Comparison of ENCODE assay signal across 8 cellular contexts in the genomic region with DNA sequence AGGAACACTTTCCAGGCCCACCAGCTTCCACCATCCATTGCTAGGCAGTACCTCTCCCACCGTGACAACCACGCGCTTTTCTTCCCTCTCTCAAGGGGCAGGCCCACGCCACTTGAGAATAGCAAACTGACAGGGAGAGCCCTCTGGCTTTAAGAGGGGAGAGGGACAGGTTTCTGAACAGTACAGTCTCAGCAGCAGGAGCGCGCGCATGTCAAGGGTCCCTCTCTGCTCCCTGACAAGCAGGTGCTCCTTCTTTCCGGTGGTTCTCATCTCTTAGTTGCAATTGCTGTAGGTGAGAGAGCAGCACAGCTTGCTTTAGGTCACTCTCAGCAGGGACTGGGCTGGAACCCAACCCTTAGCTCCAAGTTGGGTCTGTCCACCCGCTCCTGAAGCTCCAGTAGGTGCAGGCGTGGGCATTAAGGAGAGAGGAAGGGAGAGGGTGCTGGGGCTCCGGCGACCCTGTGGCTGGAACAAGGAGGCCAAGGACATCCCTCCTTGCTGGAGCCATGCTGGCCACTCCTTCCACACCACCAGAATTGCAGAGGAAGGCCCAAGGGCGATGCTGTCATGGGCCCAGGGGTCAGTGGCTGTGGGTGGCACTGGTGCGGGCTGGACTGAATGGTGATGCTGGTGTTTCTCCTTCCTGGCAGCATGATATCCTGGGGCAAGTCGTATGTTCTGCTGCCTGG. TPM values are rescaled to one million over a fixed set of nuclear protein-coding genes. Genes with fewer than 3 reads are reported as not detected.
DNase-seq lines count a peak whose midpoint lies in the region; ATAC-seq, FAIRE-seq and TF ChIP-seq lines count a peak whose summit lies in the region.

No MANE protein-coding gene starts in this region.

- H3K4me3 ChIP-seq in A549 (peak overlapping the region; percentile 57), WERI-Rb-1 (ENCODE audit: low read depth, low read length) (peak overlapping the region; percentile 59), foreskin fibroblast (ENCODE audit: low read depth in 1 of 2, low read length in 2 of 2) (peak overlapping the region; percentile 56 to 79), parathyroid adenoma (ENCODE audit: low read depth, low read length) (peak overlapping the region; percentile 77)

- peak overlapping the region; percentile 91 for H2AFZ ChIP-seq in parathyroid adenoma

- peaks cover 12% of the 10 kb centered on the region for H3K4me1 ChIP-seq in A549
- peaks cover 9% of the 10 kb centered on the region for H3K4me1 ChIP-seq in parathyroid adenoma

- TF ChIP-seq CTCF in A549 (IDR thresholded peaks at IDR 0.05) (no peak), WERI-Rb-1 (IDR thresholded peaks at IDR 0.05; ENCODE audit: low read depth, low read length) (no peak), foreskin fibroblast (IDR thresholded peaks at IDR 0.05; ENCODE audit: low read depth, low read length) (no peak), parathyroid adenoma (IDR thresholded peaks at IDR 0.05) (no peak)

- no peaks in the 10 kb centered on the region for H3K27me3 ChIP-seq in WERI-Rb-1 (ENCODE audit: insufficient read depth, low read depth, severe bottlenecking)
- no peaks in the 10 kb centered on the region for H3K27me3 ChIP-seq in parathyroid adenoma (ENCODE audit: control insufficient read depth, insufficient read depth, low read length)

- TF ChIP-seq POLR2A in A549 (IDR thresholded peaks at IDR 0.05; ENCODE audit: low read length), result peak; percentile 34

- ATAC-seq in A549 (peak; percentile 25 to 26), GM21528 (IDR thresholded peaks at IDR 0.05; ENCODE audit: low FRiP score, unreplicated experiment) (peak; percentile 10), GM19395 (IDR thresholded peaks at IDR 0.05; ENCODE audit: unreplicated experiment) (no peak)

- H3K27ac ChIP-seq in A549 (peak overlapping the region; percentile 92 to 94), WERI-Rb-1 (peak overlapping the region; percentile 88), parathyroid adenoma (peak overlapping the region; percentile 94)

- no peaks in the 10 kb centered on the region for H3K79me2 ChIP-seq in parathyroid adenoma

- peak overlapping the region; percentile 63 for H3K9ac ChIP-seq in parathyroid adenoma

- POLR2A ChIA-PET in A549 (lab: Yijun Ruan, JAX), result no interaction called here

- no peak for TF ChIP-seq EP300 in A549 (IDR thresholded peaks at IDR 0.05)

- no peak for FAIRE-seq in A549 (lab: Jason Lieb, UNC)

- DNase-seq in A549 (ENCODE audit: low read depth in 1 of 2, low spot score in 1 of 2) (no peak), WERI-Rb-1 (peak; percentile 60), foreskin fibroblast (peak in 1 of 2 donors; percentile 31), KBM-7 (no peak)
- DNase-seq in stimulated activated CD4-positive, alpha-beta T cell treated with anti-CD3 and anti-CD28 coated beads, Interleukin-2, amount 100 ng/mL, for 24 hours, result no peak

- WGBS in A549 (ENCODE audit: missing lambda C conversion rate), result 86% methylated on average over 15 of the region's 15 CpGs

- peaks cover 8% of the 10 kb centered on the region for H3K36me3 ChIP-seq in WERI-Rb-1
- H3K36me3 ChIP-seq in parathyroid adenoma (ENCODE audit: control insufficient read depth, insufficient read depth, low read length), result no peaks in the 10 kb centered on the region

- CTCF ChIA-PET in A549 (lab: Yijun Ruan, JAX), result interaction anchor here (0.5 to 2.6 kb wide), 23 partner anchors 8 to 1042 kb away, joined by 3 to 26 read pairs (median 7); a partner anchor contains a TSS

- in situ Hi-C loops in KBM-7 (cut with MboI; ENCODE audit: low pct_unique_long_range_greater_than_20kb, low sequenced_read_pairs), result no loop called here

- no peak for TF ChIP-seq RAD21 in A549 (conservative IDR thresholded peaks at IDR 0.05 in 1 of 2, IDR thresholded peaks at IDR 0.05 in 1 of 2)

- H3K9me3 ChIP-seq in A549, result peaks cover 12% of the 10 kb centered on the region; the same call in 2 of the 3 replicates
- peaks cover 3% of the 10 kb centered on the region for H3K9me3 ChIP-seq in WERI-Rb-1 (ENCODE audit: severe bottlenecking)
- H3K9me3 ChIP-seq in parathyroid adenoma (ENCODE audit: control insufficient read depth, low read length), result no peaks in the 10 kb centered on the region

- H3K4me2 ChIP-seq in A549 (peak overlapping the region; percentile 99), parathyroid adenoma (ENCODE audit: low read length) (peak overlapping the region; percentile 94)

TF ChIP-seq in A549, 52 proteins besides CTCF, POLR2A, EP300 and RAD21:
- TF ChIP-seq JUN (IDR thresholded peaks at IDR 0.05), result no peak
- TF ChIP-seq PHF8 (IDR thresholded peaks at IDR 0.05; ENCODE audit: borderline replicate concordance, low read depth), result no peak
- TF ChIP-seq ESRRA (IDR thresholded peaks at IDR 0.05; ENCODE audit: borderline replicate concordance, low read length), result no peak
- no peak for TF ChIP-seq ZFP36 (IDR thresholded peaks at IDR 0.05; ENCODE audit: borderline replicate concordance, partially characterized antibody)
- no peak for TF ChIP-seq KDM5A (IDR thresholded peaks at IDR 0.05)
- no peak for TF ChIP-seq POLR2AphosphoS2 (conservative IDR thresholded peaks at IDR 0.05; ENCODE audit: low read length)
- no peak for TF ChIP-seq CBX8 (IDR thresholded peaks at IDR 0.05)
- no peak for TF ChIP-seq NR3C1 (IDR thresholded peaks at IDR 0.05)
- TF ChIP-seq CHD4 (IDR thresholded peaks at IDR 0.05; ENCODE audit: borderline replicate concordance), result no peak
- TF ChIP-seq, protein P1, sequence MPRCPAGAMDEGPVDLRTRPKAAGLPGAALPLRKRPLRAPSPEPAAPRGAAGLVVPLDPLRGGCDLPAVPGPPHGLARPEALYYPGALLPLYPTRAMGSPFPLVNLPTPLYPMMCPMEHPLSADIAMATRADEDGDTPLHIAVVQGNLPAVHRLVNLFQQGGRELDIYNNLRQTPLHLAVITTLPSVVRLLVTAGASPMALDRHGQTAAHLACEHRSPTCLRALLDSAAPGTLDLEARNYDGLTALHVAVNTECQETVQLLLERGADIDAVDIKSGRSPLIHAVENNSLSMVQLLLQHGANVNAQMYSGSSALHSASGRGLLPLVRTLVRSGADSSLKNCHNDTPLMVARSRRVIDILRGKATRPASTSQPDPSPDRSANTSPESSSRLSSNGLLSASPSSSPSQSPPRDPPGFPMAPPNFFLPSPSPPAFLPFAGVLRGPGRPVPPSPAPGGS (IDR thresholded peaks at IDR 0.05), result no peak

RNA-seq across cellular contexts. Expression of a gene that starts 9.0 kb away (rescaled TPM):
- 8.1 and 9.6 TPM in 2 replicates for polyA plus RNA-seq in A549 (2011; rRNA removed)
- polyA plus RNA-seq in A549 (2012; cell fraction: cytosol; rRNA removed), result 9.0 and 11.0 TPM in 2 replicates
- polyA plus RNA-seq in A549 (2012; cell fraction: nucleus; rRNA removed), result 15.6 and 16.4 TPM in 2 replicates
- 11.2 to 12.2 TPM (median 11.7 TPM) in 3 replicates for polyA plus RNA-seq in A549 (2017; fragmentation: RNase III; extraction: RNeasy Plus Mini Kit Qiagen cat#74134 plus additional on column Dnase treatment)
- 5.6 and 6.2 TPM in 2 replicates for polyA minus RNA-seq in A549 (2011; rRNA and poly(A)+ RNA removed)
